In genomic region chr3:52211268-52211891, GRCh38 we compare ENCODE assay signal across 1 cellular context.
TF ChIP-seq lines count a peak whose summit lies in the region.

No MANE protein-coding gene starts in this region.

TF ChIP-seq in HepG2, 621 proteins besides CTCF, POLR2A, EP300 and RAD21 (continued from another document):
- TF ChIP-seq MNT (IDR thresholded peaks at IDR 0.05) (no peak), NBN (conservative IDR thresholded peaks at IDR 0.05) (no peak), EED (CRISPR knock-in tag; IDR thresholded peaks at IDR 0.05) (no peak), PREB (CRISPR knock-in tag; IDR thresholded peaks at IDR 0.05) (no peak), ERF (CRISPR knock-in tag; IDR thresholded peaks at IDR 0.05) (no peak), ZNF446 (CRISPR knock-in tag; IDR thresholded peaks at IDR 0.05) (no peak), RCOR2 (CRISPR knock-in tag; IDR thresholded peaks at IDR 0.05) (no peak), LCORL (IDR thresholded peaks at IDR 0.05) (no peak), LCORL (CRISPR knock-in tag; IDR thresholded peaks at IDR 0.05) (0 out of 2 replicates have a peak, but pooled peaks have one; percentile 9), HOXA3 (CRISPR knock-in tag; IDR thresholded peaks at IDR 0.05) (peak; percentile 27; the same call in 1 of the 2 replicates), MED8 (CRISPR knock-in tag; IDR thresholded peaks at IDR 0.05; ENCODE audit: insufficient replicate concordance) (no peak), ZNF746 (CRISPR knock-in tag; IDR thresholded peaks at IDR 0.05) (peak; percentile 12; the same call in 1 of the 2 replicates), RARA (CRISPR knock-in tag; IDR thresholded peaks at IDR 0.05) (peak; percentile 88), FOXO1 (CRISPR knock-in tag; IDR thresholded peaks at IDR 0.05) (no peak), FOSL1 (CRISPR knock-in tag; IDR thresholded peaks at IDR 0.05; ENCODE audit: borderline replicate concordance) (no peak), TCF7 (IDR thresholded peaks at IDR 0.05; ENCODE audit: low read depth) (peak; percentile 41; the same call in 1 of the 2 replicates), KDM2A (CRISPR knock-in tag; IDR thresholded peaks at IDR 0.05; ENCODE audit: borderline replicate concordance, low read depth) (no peak), TAF15 (IDR thresholded peaks at IDR 0.05; ENCODE audit: low read depth, low read length, poor library complexity, severe bottlenecking) (no peak), SALL1 (CRISPR knock-in tag; IDR thresholded peaks at IDR 0.05) (peak; percentile 18; the same call in 1 of the 2 replicates), FOXP1 (IDR thresholded peaks at IDR 0.05) (no peak), FOXP1 (CRISPR knock-in tag; IDR thresholded peaks at IDR 0.05) (0 out of 2 replicates have a peak, but pooled peaks have one; percentile 4), ZNF318 (CRISPR knock-in tag; IDR thresholded peaks at IDR 0.05) (no peak), GPN1 (CRISPR knock-in tag; IDR thresholded peaks at IDR 0.05; ENCODE audit: borderline replicate concordance) (no peak), ZNF34 (CRISPR knock-in tag; IDR thresholded peaks at IDR 0.05; ENCODE audit: borderline replicate concordance) (no peak), ZC3H13 (CRISPR knock-in tag; IDR thresholded peaks at IDR 0.05) (no peak), NR2F6 (IDR thresholded peaks at IDR 0.05) (no peak), NR2F6 (CRISPR knock-in tag; IDR thresholded peaks at IDR 0.05) (peak; percentile 29; the same call in 1 of the 2 replicates), ZNF792 (CRISPR knock-in tag; IDR thresholded peaks at IDR 0.05) (no peak), ZBTB7A (CRISPR knock-in tag; IDR thresholded peaks at IDR 0.05) (0 out of 2 replicates have a peak, but pooled peaks have one; percentile 15), CC2D1A (CRISPR knock-in tag; IDR thresholded peaks at IDR 0.05) (no peak), FOXP4 (CRISPR knock-in tag; IDR thresholded peaks at IDR 0.05) (no peak), HDAC6 (IDR thresholded peaks at IDR 0.05; ENCODE audit: low read depth, low read length) (no peak)
- TF ChIP-seq, protein P1, sequence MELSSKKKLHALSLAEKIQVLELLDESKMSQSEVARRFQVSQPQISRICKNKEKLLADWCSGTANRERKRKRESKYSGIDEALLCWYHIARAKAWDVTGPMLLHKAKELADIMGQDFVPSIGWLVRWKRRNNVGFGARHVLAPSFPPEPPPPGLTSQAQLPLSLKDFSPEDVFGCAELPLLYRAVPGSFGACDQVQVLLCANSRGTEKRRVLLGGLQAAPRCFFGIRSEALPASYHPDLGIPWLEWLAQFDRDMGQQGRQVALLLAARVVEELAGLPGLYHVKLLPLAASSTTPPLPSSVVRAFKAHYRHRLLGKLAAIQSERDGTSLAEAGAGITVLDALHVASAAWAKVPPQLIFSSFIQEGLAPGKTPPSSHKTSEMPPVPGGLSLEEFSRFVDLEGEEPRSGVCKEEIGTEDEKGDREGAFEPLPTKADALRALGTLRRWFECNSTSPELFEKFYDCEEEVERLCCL (CRISPR knock-in tag; IDR thresholded peaks at IDR 0.05; ENCODE audit: borderline replicate concordance) = no peak
